25 cellular contexts compared by ENCODE assay signal in genomic region chr20:41513829-41514228, GRCh38.
"Had no signal": no experiment of that assay in that cellular context is flagged by ENCODE, and none has a peak within 500 bp of the region (broad histone marks: within the 10 kb centered on the region; RNA-seq: fewer than 3 reads in every experiment).

No MANE protein-coding gene starts in this region.

- H3K27ac Mint-ChIP-seq: activated naive CD4-positive, alpha-beta T cell treated with anti-CD3 and anti-CD28 coated beads for 36 hours; activated naive CD8-positive, alpha-beta T cell treated with anti-CD3 and anti-CD28 coated beads, Interleukin-2, amount 10 ng/mL, durations not matched to agents 7 days and 5 days; neural progenitor cell had no signal

- H3K36me3 ChIP-seq: colonic mucosa, gastrocnemius medialis, uterus had no signal

- H3K4me1 ChIP-seq: breast epithelium, neural progenitor cell, testis, uterus had no signal

- H3K4me3 ChIP-seq: breast epithelium, colonic mucosa, esophagus squamous epithelium, gastrocnemius medialis, lower lobe of right lung, neural progenitor cell, stomach, testis, uterus had no signal

- H3K4me3 Mint-ChIP-seq: activated naive CD4-positive, alpha-beta T cell treated with anti-CD3 and anti-CD28 coated beads for 36 hours; activated naive CD8-positive, alpha-beta T cell treated with anti-CD3 and anti-CD28 coated beads, Interleukin-2, amount 10 ng/mL, durations not matched to agents 7 days and 5 days; naive thymus-derived CD4-positive, alpha-beta T cell; neural progenitor cell; WTC11 had no signal

- DNase-seq: activated CD4-positive, alpha-beta T cell treated with anti-CD3 and anti-CD28 coated beads, Interleukin-2, amount 50 U/mL, for 4 hours; activated CD8-positive, alpha-beta memory T cell treated with anti-CD3 and anti-CD28 coated beads, Interleukin-2, amount 50 U/mL, for 48 hours; activated effector memory CD4-positive, alpha-beta T cell treated with Interleukin-2 at 50 U/mL for 16 hours; activated naive CD4-positive, alpha-beta T cell treated with anti-CD3 and anti-CD28 coated beads for 36 hours; activated naive CD8-positive, alpha-beta T cell treated with anti-CD3 and anti-CD28 coated beads, Interleukin-2, amount 10 ng/mL, durations not matched to agents 7 days and 5 days; activated T-cell treated with anti-CD3 and anti-CD28 coated beads, Interleukin-2, amount 50 U/mL, for 48 hours; amniotic stem cell; colonic mucosa; esophagus squamous epithelium; gastrocnemius medialis; islet precursor cell; left colon; lower lobe of right lung; mesendoderm; naive thymus-derived CD4-positive, alpha-beta T cell; stimulated activated CD4-positive, alpha-beta T cell treated with anti-CD3 and anti-CD28 coated beads, Interleukin-12 subunit alpha, Interleukin-12 subunit beta, amount 100 ng/mL, for 4 hours; stimulated activated CD4-positive, alpha-beta T cell treated with anti-CD3 and anti-CD28 coated beads, Interleukin-4, amount 100 ng/mL, for 4 hours; stomach; T1000; testis; trophoblast cell; uterus had no signal

- H3K9me3 Mint-ChIP-seq: activated naive CD4-positive, alpha-beta T cell treated with anti-CD3 and anti-CD28 coated beads for 36 hours; activated naive CD8-positive, alpha-beta T cell treated with anti-CD3 and anti-CD28 coated beads, Interleukin-2, amount 10 ng/mL, durations not matched to agents 7 days and 5 days; naive thymus-derived CD4-positive, alpha-beta T cell; neural progenitor cell; WTC11 had no signal

- ATAC-seq: gastrocnemius medialis; left colon; lower lobe of right lung; naive thymus-derived CD4-positive, alpha-beta T cell; WTC11 had no signal

- H3K9me3 ChIP-seq: breast epithelium, colonic mucosa, esophagus squamous epithelium, gastrocnemius medialis, lower lobe of right lung, stomach, testis, uterus had no signal

- H3K27me3 Mint-ChIP-seq: activated naive CD8-positive, alpha-beta T cell treated with anti-CD3 and anti-CD28 coated beads, Interleukin-2, amount 10 ng/mL, durations not matched to agents 7 days and 5 days; naive thymus-derived CD4-positive, alpha-beta T cell had no signal

- H3K27ac ChIP-seq: breast epithelium, colonic mucosa, esophagus squamous epithelium, gastrocnemius medialis, lower lobe of right lung, neural progenitor cell, stomach, testis, uterus had no signal

- H3K27me3 ChIP-seq: breast epithelium, colonic mucosa, esophagus squamous epithelium, gastrocnemius medialis, neural progenitor cell, stomach, testis, uterus had no signal
